Comparison of ENCODE assay signal across 1 cellular context in genomic region chr20:38093641-38094077, GRCh38.
TF ChIP-seq lines count a peak whose summit lies in the region.

No MANE protein-coding gene starts in this region.

TF ChIP-seq in HepG2, 621 proteins besides CTCF, POLR2A, EP300 and RAD21 (continued from another document and continues in another):
- no peak for TF ChIP-seq ZBTB39 (CRISPR knock-in tag; IDR thresholded peaks at IDR 0.05)
- no peak for TF ChIP-seq ZNF687 (CRISPR knock-in tag; IDR thresholded peaks at IDR 0.05)
- TF ChIP-seq ZHX1 (CRISPR knock-in tag; IDR thresholded peaks at IDR 0.05; ENCODE audit: low read depth), result no peak
- TF ChIP-seq AFF4 (CRISPR knock-in tag; IDR thresholded peaks at IDR 0.05), result no peak
- no peak for TF ChIP-seq ZMAT5 (CRISPR knock-in tag; IDR thresholded peaks at IDR 0.05; ENCODE audit: borderline replicate concordance, low read depth)
- TF ChIP-seq THRA (CRISPR knock-in tag; IDR thresholded peaks at IDR 0.05; ENCODE audit: borderline replicate concordance), result peak; percentile 23; the same call in 1 of the 2 replicates
- peak; percentile 77; the same call in 1 of the 2 replicates for TF ChIP-seq SOX5 (CRISPR knock-in tag; IDR thresholded peaks at IDR 0.05; ENCODE audit: borderline replicate concordance)
- TF ChIP-seq ZNF260 (CRISPR knock-in tag; IDR thresholded peaks at IDR 0.05; ENCODE audit: borderline replicate concordance, low read depth), result no peak
- TF ChIP-seq IKZF5 (CRISPR knock-in tag; IDR thresholded peaks at IDR 0.05), result 0 out of 2 replicates have a peak, but pooled peaks have one; percentile 30
- TF ChIP-seq WIZ (CRISPR knock-in tag; IDR thresholded peaks at IDR 0.05), result 0 out of 2 replicates have a peak, but pooled peaks have one; percentile 35
- TF ChIP-seq HMG20A (CRISPR knock-in tag; IDR thresholded peaks at IDR 0.05; ENCODE audit: borderline replicate concordance), result peak; percentile 81
- TF ChIP-seq IRX3 (CRISPR knock-in tag; IDR thresholded peaks at IDR 0.05; ENCODE audit: borderline replicate concordance, low read depth), result no peak
- 0 out of 2 replicates have a peak, but pooled peaks have one; percentile 56 for TF ChIP-seq ZBTB43 (CRISPR knock-in tag; conservative IDR thresholded peaks at IDR 0.05)
- no peak for TF ChIP-seq MXD4 (CRISPR knock-in tag; IDR thresholded peaks at IDR 0.05)
- TF ChIP-seq ZNF441 (CRISPR knock-in tag; IDR thresholded peaks at IDR 0.05; ENCODE audit: borderline replicate concordance), result no peak
- TF ChIP-seq ZNF468 (CRISPR knock-in tag; IDR thresholded peaks at IDR 0.05), result no peak
- 0 out of 2 replicates have a peak, but pooled peaks have one; percentile 4 for TF ChIP-seq MYNN (CRISPR knock-in tag; IDR thresholded peaks at IDR 0.05; ENCODE audit: low read depth)
- no peak for TF ChIP-seq ZNF589 (CRISPR knock-in tag; conservative IDR thresholded peaks at IDR 0.05)
- TF ChIP-seq ZNF451 (CRISPR knock-in tag; IDR thresholded peaks at IDR 0.05), result no peak
- peak; percentile 68 for TF ChIP-seq SOX13 (IDR thresholded peaks at IDR 0.05)
- peak in 1 of 2 experiments; percentile 88; a peak in 2 of 4 replicates for TF ChIP-seq SOX13 (CRISPR knock-in tag; conservative IDR thresholded peaks at IDR 0.05 in 1 of 2, IDR thresholded peaks at IDR 0.05 in 1 of 2)
- no peak for TF ChIP-seq NFRKB (IDR thresholded peaks at IDR 0.05)
- TF ChIP-seq ZNF292 (CRISPR knock-in tag; IDR thresholded peaks at IDR 0.05; ENCODE audit: borderline replicate concordance, low read depth), result 0 out of 2 replicates have a peak, but pooled peaks have one; percentile 41
- TF ChIP-seq XRCC5 (optimal IDR thresholded peaks at IDR 0.05; ENCODE audit: low read length), result no peak
- no peak for TF ChIP-seq RAD51 (IDR thresholded peaks at IDR 0.05; ENCODE audit: borderline replicate concordance)
- no peak for TF ChIP-seq ZNF878 (CRISPR knock-in tag; IDR thresholded peaks at IDR 0.05)
- TF ChIP-seq REST (IDR thresholded peaks at IDR 0.05; ENCODE audit: borderline replicate concordance in 1 of 2, low read depth in 1 of 2, low read length in 2 of 2), result no peak
- TF ChIP-seq FIP1L1 (IDR thresholded peaks at IDR 0.05; ENCODE audit: borderline replicate concordance, insufficient read depth, low read depth, low read length), result no peak
- no peak for TF ChIP-seq ZNF503 (CRISPR knock-in tag; IDR thresholded peaks at IDR 0.05)
- TF ChIP-seq ETV6 (CRISPR knock-in tag; conservative IDR thresholded peaks at IDR 0.05), result no peak
- TF ChIP-seq HOXA7 (CRISPR knock-in tag; IDR thresholded peaks at IDR 0.05), result no peak
- no peak for TF ChIP-seq KMT2A (CRISPR knock-in tag; IDR thresholded peaks at IDR 0.05)
- TF ChIP-seq KDM1A (CRISPR knock-in tag; IDR thresholded peaks at IDR 0.05), result peak; percentile 49; the same call in 1 of the 2 replicates
